13 cellular contexts compared by ENCODE assay signal in genomic region chr21:34537838-34538237, GRCh38. TPM values are rescaled to one million over a fixed set of nuclear protein-coding genes. Genes with fewer than 3 reads are reported as not detected.
"Had no signal": no experiment of that assay in that cellular context is flagged by ENCODE, and none has a peak within 500 bp of the region (broad histone marks: within the 10 kb centered on the region; RNA-seq: fewer than 3 reads in every experiment).

No MANE protein-coding gene starts in this region.

- H3K9me3 Mint-ChIP-seq: memory B cell had no signal

- H3K27ac ChIP-seq: colonic mucosa, foreskin keratinocyte, ovary, SK-N-MC, upper lobe of left lung had no signal

- H3K36me3 ChIP-seq: colonic mucosa, ovary, upper lobe of left lung had no signal

- H3K4me3 ChIP-seq: colonic mucosa, ovary, SK-N-MC, upper lobe of left lung had no signal

- H3K27ac Mint-ChIP-seq: activated CD8-positive, alpha-beta memory T cell treated with anti-CD3 and anti-CD28 coated beads, Interleukin-2, amount 10 ng/mL, durations not matched to agents 7 days and 5 days; memory B cell had no signal

- DNase-seq: activated CD4-positive, CD25-positive, alpha-beta regulatory T cell; activated CD8-positive, alpha-beta memory T cell treated with anti-CD3 and anti-CD28 coated beads, Interleukin-2, amount 10 ng/mL, durations not matched to agents 7 days and 5 days; activated T-cell treated with anti-CD3 and anti-CD28 coated beads, Interleukin-2, amount 50 U/mL, for 48 hours; colonic mucosa; effector CD4-positive, alpha-beta T cell; foreskin keratinocyte; ovary; stimulated activated CD4-positive, alpha-beta T cell treated with anti-CD3 and anti-CD28 coated beads, Interleukin-4, amount 100 ng/mL, for 4 hours; upper lobe of left lung had no signal

- H3K4me1 Mint-ChIP-seq: memory B cell had no signal

- H3K27me3 Mint-ChIP-seq: activated CD8-positive, alpha-beta memory T cell treated with anti-CD3 and anti-CD28 coated beads, Interleukin-2, amount 10 ng/mL, durations not matched to agents 7 days and 5 days had no signal

- H3K4me1 ChIP-seq: colonic mucosa, foreskin keratinocyte had no signal

- H3K36me3 Mint-ChIP-seq: activated CD8-positive, alpha-beta memory T cell treated with anti-CD3 and anti-CD28 coated beads, Interleukin-2, amount 10 ng/mL, durations not matched to agents 7 days and 5 days had no signal

- H3K4me3 Mint-ChIP-seq: activated CD8-positive, alpha-beta memory T cell treated with anti-CD3 and anti-CD28 coated beads, Interleukin-2, amount 10 ng/mL, durations not matched to agents 7 days and 5 days; memory B cell had no signal

- H3K9me3 ChIP-seq: colonic mucosa, ovary, upper lobe of left lung had no signal

- ATAC-seq: activated CD8-positive, alpha-beta memory T cell treated with anti-CD3 and anti-CD28 coated beads, Interleukin-2, amount 10 ng/mL, durations not matched to agents 7 days and 5 days; foreskin keratinocyte; left lobe of liver had no signal

- H3K27me3 ChIP-seq: colonic mucosa, foreskin keratinocyte, ovary, upper lobe of left lung had no signal

RNA-seq across cellular contexts. Expression of gene KCNE1, which starts 25.8 kb away (rescaled TPM):
- polyA plus RNA-seq: neural cell had no signal
